Comparison of ENCODE assay signal across 21 cellular contexts in the genomic region with DNA sequence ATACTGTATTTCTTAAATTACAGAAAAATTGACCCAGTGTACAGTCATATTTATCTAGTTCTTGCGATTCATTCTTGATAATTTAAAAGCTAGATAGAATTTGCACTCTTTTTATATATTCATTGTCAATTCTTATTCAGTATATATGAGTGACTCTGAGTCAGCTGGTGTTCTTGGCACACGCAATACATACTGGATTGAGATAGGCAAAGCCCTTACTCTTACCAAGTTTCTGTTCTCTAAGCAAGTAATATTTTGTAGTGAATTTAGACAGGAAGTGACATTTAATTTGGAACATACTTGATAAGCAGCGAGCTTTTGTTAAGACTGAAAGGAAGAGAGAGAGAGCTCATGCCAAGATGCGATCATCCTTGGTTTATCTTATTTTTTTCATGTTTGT. TPM values are rescaled to one million over a fixed set of nuclear protein-coding genes. Genes with fewer than 3 reads are reported as not detected.
DNase-seq lines count a peak whose midpoint lies in the region; ATAC-seq, FAIRE-seq and TF ChIP-seq lines count a peak whose summit lies in the region.
"Had no signal": no experiment of that assay in that cellular context is flagged by ENCODE, and none has a peak within 500 bp of the region (broad histone marks: within the 10 kb centered on the region; RNA-seq: fewer than 3 reads in every experiment).

No MANE protein-coding gene starts in this region.

- peaks cover 10% of the 10 kb centered on the region for H3K36me3 ChIP-seq in bronchial epithelial cell (ENCODE audit: control insufficient read depth, insufficient read depth, low read length)

- no peak overlapping the region for H3K27ac ChIP-seq in H9 (ENCODE audit: insufficient read length, low read depth, low read length)

- no peaks in the 10 kb centered on the region for H3K23me2 ChIP-seq in H9 (ENCODE audit: insufficient read length, low read depth, low read length, poor library complexity, severe bottlenecking)

- no peak overlapping the region for H2BK15ac ChIP-seq in H9 (ENCODE audit: low read depth, low read length)

- peaks cover 3% of the 10 kb centered on the region; the same call in 1 of the 2 replicates for H3K79me2 ChIP-seq in H9 (ENCODE audit: insufficient read depth, low read length)

- H3K4me1 Mint-ChIP-seq in activated T-cell treated with anti-CD3 and anti-CD28 coated beads, Interleukin-2, amount 50 U/mL, for 4 hours (ENCODE audit: low read depth) = peaks cover 33% of the 10 kb centered on the region
- H3K4me1 Mint-ChIP-seq in H9 (peaks cover 12 to 15% of the 10 kb centered on the region in 2 experiments), immature natural killer cell (peaks cover 28 to 52% of the 10 kb centered on the region in 2 donors)
- H3K4me1 Mint-ChIP-seq: nephron had no signal

- FAIRE-seq in bronchial epithelial cell (lab: Jason Lieb, UNC) = no peak
- FAIRE-seq: G401.6 had no signal

- no peaks in the 10 kb centered on the region for H3K27me3 ChIP-seq in H9 (ENCODE audit: insufficient read depth, low read length)
- no peaks in the 10 kb centered on the region for H3K27me3 ChIP-seq in bronchial epithelial cell (ENCODE audit: control insufficient read depth, insufficient read depth, low read length)

- H3K14ac ChIP-seq in H9 (ENCODE audit: insufficient read depth, low read length) = no peak overlapping the region

- no peak overlapping the region for H3K4ac ChIP-seq in H9 (ENCODE audit: low read depth, low read length)

- TF ChIP-seq CTCF in H9 (conservative IDR thresholded peaks at IDR 0.05) (no peak), bronchial epithelial cell (IDR thresholded peaks at IDR 0.05; ENCODE audit: insufficient read depth, low read length, severe bottlenecking) (no peak)

- no peak for DNase-seq in activated T-cell treated with anti-CD3 and anti-CD28 coated beads, Interleukin-2, amount 50 U/mL, for 4 hours
- no peak for DNase-seq in activated T-cell treated with anti-CD3 and anti-CD28 coated beads, Interleukin-2, amount 50 U/mL, for 1 hour
- DNase-seq in H9 (no peak), bronchial epithelial cell (ENCODE audit: low read depth) (peak; percentile 10), immature natural killer cell (no peak), pons (ENCODE audit: low spot score) (no peak), putamen (ENCODE audit: low spot score) (no peak)
- no peak for DNase-seq in activated CD8-positive, alpha-beta memory T cell treated with anti-CD3 and anti-CD28 coated beads, Interleukin-2, amount 50 U/mL, for 48 hours
- DNase-seq: activated CD8-positive, alpha-beta memory T cell treated with anti-CD3 and anti-CD28 coated beads for 24 hours; Calu3; cortex of kidney; H7; MM.1S; stimulated activated CD4-positive, alpha-beta T cell treated with anti-CD3 and anti-CD28 coated beads, Interleukin-2, amount 100 ng/mL, for 48 hours; stimulated activated CD8-positive, alpha-beta memory T cell treated with anti-CD3 and anti-CD28 coated beads, Interleukin-4, amount 100 ng/mL, for 48 hours; T-cell; trophoblast cell had no signal

- H2BK20ac ChIP-seq in H9 (ENCODE audit: low read depth, low read length, poor library complexity, severe bottlenecking) = no peak overlapping the region

- no peak overlapping the region for H2AK5ac ChIP-seq in H9 (ENCODE audit: insufficient read length, low read length)

- no peaks in the 10 kb centered on the region for H3K9me3 Mint-ChIP-seq in activated T-cell treated with anti-CD3 and anti-CD28 coated beads, Interleukin-2, amount 50 U/mL, for 4 hours
- H3K9me3 Mint-ChIP-seq in H9 = peaks cover 5% of the 10 kb centered on the region in 2 experiments; a peak in 3 of 5 replicates
- H3K9me3 Mint-ChIP-seq in immature natural killer cell = no peaks in the 10 kb centered on the region
- H3K9me3 Mint-ChIP-seq: nephron, T-cell had no signal

- H3K79me1 ChIP-seq in H9 (ENCODE audit: insufficient read depth, low read depth, low read length, poor library complexity, severe bottlenecking) = peaks cover 8% of the 10 kb centered on the region

- no CpG with 5 or more reads among the region's 4 CpGs for WGBS in H9 (ENCODE audit: extremely low coverage, insufficient read length, low lambda C conversion rate)

- no peak overlapping the region for H3T11ph ChIP-seq in H9 (ENCODE audit: low read length)

- H4K5ac ChIP-seq in H9 (ENCODE audit: insufficient read length, low read depth, low read length) = no peak overlapping the region

- H2BK5ac ChIP-seq in H9 (ENCODE audit: insufficient read length, low read length) = no peak overlapping the region

- H3K18ac ChIP-seq in H9 (ENCODE audit: insufficient read length, low read depth, low read length) = no peak overlapping the region

- no peak overlapping the region for H4K91ac ChIP-seq in H9 (ENCODE audit: insufficient read length, low read depth, low read length)

- H3K27ac Mint-ChIP-seq in H9 = peak overlapping the region in 2 of 3 experiments; percentile 37 to 72; a peak in 3 of 7 replicates
- H3K27ac Mint-ChIP-seq in immature natural killer cell = peak overlapping the region in 5 of 6 donors; percentile 35 to 75 (median 60)
- H3K27ac Mint-ChIP-seq: nephron had no signal

- H3K9ac ChIP-seq in H9 (ENCODE audit: extremely low read depth, insufficient read length, low read length) = no peak overlapping the region

- H3K4me3 ChIP-seq in bronchial epithelial cell (ENCODE audit: low read depth, low read length) = no peak overlapping the region
- H3K4me3 ChIP-seq: lung had no signal

- no peaks in the 10 kb centered on the region for H3K4me1 ChIP-seq in H9 (ENCODE audit: insufficient read depth, low read length)

- H3K56ac ChIP-seq in H9 (ENCODE audit: insufficient read length, low read depth, low read length) = no peak overlapping the region

- ATAC-seq in activated T-cell treated with anti-CD3 and anti-CD28 coated beads, Interleukin-2, amount 50 U/mL, for 4 hours = peak; percentile 21 to 43
- ATAC-seq: sciatic nerve, T-cell had no signal

- no peak overlapping the region for H3K4me3 Mint-ChIP-seq in activated T-cell treated with anti-CD3 and anti-CD28 coated beads, Interleukin-2, amount 50 U/mL, for 4 hours
- H3K4me3 Mint-ChIP-seq in H9 (no peak overlapping the region), immature natural killer cell (no peak overlapping the region)
- H3K4me3 Mint-ChIP-seq: nephron had no signal

- no peak overlapping the region for H2AFZ ChIP-seq in H9 (ENCODE audit: low read length)

- H4K8ac ChIP-seq in H9 (replicated peaks; ENCODE audit: insufficient read length, low read depth, low read length) = no peak overlapping the region

- no peak overlapping the region for H2BK12ac ChIP-seq in H9 (ENCODE audit: insufficient read length, low read depth, low read length)

- H4K20me1 ChIP-seq in H9 (ENCODE audit: control insufficient read depth, insufficient read depth, insufficient read length) = no peaks in the 10 kb centered on the region

- H3K4me2 ChIP-seq in H9 (ENCODE audit: insufficient read depth, insufficient read length, low read length) = no peak overlapping the region

- H2BK120ac ChIP-seq in H9 (ENCODE audit: low read depth, low read length, poor library complexity, severe bottlenecking) = no peak overlapping the region

- no peaks in the 10 kb centered on the region for H3K9me3 ChIP-seq in H9 (ENCODE audit: control insufficient read depth, low read depth, low read length)

- H3K27me3 Mint-ChIP-seq in activated T-cell treated with anti-CD3 and anti-CD28 coated beads, Interleukin-2, amount 50 U/mL, for 4 hours (ENCODE audit: low read depth) = no peaks in the 10 kb centered on the region
- H3K27me3 Mint-ChIP-seq in H9 (ENCODE audit: low read depth) (no peaks in the 10 kb centered on the region), immature natural killer cell (ENCODE audit: low read depth in 3 of 3) (peaks cover 0 to 3% (median 2%) of the 10 kb centered on the region in 3 donors)
- H3K27me3 Mint-ChIP-seq: T-cell had no signal

- H3K36me3 Mint-ChIP-seq in activated T-cell treated with anti-CD3 and anti-CD28 coated beads, Interleukin-2, amount 50 U/mL, for 4 hours (ENCODE audit: insufficient read depth) = peaks cover 26% of the 10 kb centered on the region
- H3K36me3 Mint-ChIP-seq in H9 (ENCODE audit: insufficient read depth in 1 of 3, low read depth in 3 of 3) (peaks cover 42 to 62% (median 54%) of the 10 kb centered on the region in 3 experiments), immature natural killer cell (peaks cover 6 to 29% (median 18%) of the 10 kb centered on the region in 3 donors)

- no peak overlapping the region for H3K23ac ChIP-seq in H9 (ENCODE audit: insufficient read length, low read depth, low read length)

RNA-seq across cellular contexts. Expression of gene GPBP1, which starts 57.7 kb away (rescaled TPM):
- total RNA-seq in activated T-cell treated with anti-CD3 and anti-CD28 coated beads, Interleukin-2, amount 50 U/mL, for 4 hours = 10 to 100 TPM; 51.4 to 62.0 (median 58.7) TPM
- 108 and 112 TPM in 2 replicates for total RNA-seq in H9 (2021)
- 84.2 and 87.3 TPM in 2 replicates for total RNA-seq in bronchial epithelial cell
- 10 to 100 TPM; 60.7 to 95.6 (median 80.4) TPM for polyA plus RNA-seq in immature natural killer cell
